2 cellular contexts compared by ENCODE assay signal in the genomic region with DNA sequence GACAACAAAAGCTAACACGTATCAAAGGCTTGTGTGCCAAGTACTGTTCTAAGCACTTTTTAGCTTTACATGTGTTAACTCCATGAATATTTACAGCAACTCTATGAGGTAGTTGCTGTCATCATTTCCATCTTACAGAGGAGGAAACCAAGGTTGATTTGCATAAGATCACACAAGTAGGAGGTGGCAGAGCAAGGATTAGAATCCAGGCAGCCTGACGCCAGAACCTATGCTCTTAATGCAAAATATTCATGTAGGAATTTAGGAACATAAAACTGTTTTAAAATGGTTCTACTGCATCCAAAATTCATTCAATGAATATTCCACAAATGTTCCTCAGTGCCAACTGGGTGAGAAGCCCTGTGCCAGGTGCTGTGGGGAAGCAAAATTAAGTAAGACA.
TF ChIP-seq lines count a peak whose summit lies in the region.

No MANE protein-coding gene starts in this region.

TF ChIP-seq in GM23338, 12 proteins besides CTCF, POLR2A, EP300 and RAD21:
- TF ChIP-seq, protein P1, sequence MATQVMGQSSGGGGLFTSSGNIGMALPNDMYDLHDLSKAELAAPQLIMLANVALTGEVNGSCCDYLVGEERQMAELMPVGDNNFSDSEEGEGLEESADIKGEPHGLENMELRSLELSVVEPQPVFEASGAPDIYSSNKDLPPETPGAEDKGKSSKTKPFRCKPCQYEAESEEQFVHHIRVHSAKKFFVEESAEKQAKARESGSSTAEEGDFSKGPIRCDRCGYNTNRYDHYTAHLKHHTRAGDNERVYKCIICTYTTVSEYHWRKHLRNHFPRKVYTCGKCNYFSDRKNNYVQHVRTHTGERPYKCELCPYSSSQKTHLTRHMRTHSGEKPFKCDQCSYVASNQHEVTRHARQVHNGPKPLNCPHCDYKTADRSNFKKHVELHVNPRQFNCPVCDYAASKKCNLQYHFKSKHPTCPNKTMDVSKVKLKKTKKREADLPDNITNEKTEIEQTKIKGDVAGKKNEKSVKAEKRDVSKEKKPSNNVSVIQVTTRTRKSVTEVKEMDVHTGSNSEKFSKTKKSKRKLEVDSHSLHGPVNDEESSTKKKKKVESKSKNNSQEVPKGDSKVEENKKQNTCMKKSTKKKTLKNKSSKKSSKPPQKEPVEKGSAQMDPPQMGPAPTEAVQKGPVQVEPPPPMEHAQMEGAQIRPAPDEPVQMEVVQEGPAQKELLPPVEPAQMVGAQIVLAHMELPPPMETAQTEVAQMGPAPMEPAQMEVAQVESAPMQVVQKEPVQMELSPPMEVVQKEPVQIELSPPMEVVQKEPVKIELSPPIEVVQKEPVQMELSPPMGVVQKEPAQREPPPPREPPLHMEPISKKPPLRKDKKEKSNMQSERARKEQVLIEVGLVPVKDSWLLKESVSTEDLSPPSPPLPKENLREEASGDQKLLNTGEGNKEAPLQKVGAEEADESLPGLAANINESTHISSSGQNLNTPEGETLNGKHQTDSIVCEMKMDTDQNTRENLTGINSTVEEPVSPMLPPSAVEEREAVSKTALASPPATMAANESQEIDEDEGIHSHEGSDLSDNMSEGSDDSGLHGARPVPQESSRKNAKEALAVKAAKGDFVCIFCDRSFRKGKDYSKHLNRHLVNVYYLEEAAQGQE (IDR thresholded peaks at IDR 0.05; ENCODE audit: unreplicated experiment) = no peak
- TF ChIP-seq NANOG (IDR thresholded peaks at IDR 0.05; ENCODE audit: borderline replicate concordance) (no peak), EZH2 (IDR thresholded peaks at IDR 0.05; ENCODE audit: low read depth, unreplicated experiment) (no peak), STAT1 (IDR thresholded peaks at IDR 0.05; ENCODE audit: unreplicated experiment) (no peak), ZNF114 (CRISPR knock-in tag; IDR thresholded peaks at IDR 0.05) (no peak)

TF ChIP-seq in SK-N-SH treated with all-trans-retinoic acid at 6 μM for 48 hours, 23 proteins besides CTCF, POLR2A, EP300 and RAD21 (continued from another document):
- TF ChIP-seq, protein P2, sequence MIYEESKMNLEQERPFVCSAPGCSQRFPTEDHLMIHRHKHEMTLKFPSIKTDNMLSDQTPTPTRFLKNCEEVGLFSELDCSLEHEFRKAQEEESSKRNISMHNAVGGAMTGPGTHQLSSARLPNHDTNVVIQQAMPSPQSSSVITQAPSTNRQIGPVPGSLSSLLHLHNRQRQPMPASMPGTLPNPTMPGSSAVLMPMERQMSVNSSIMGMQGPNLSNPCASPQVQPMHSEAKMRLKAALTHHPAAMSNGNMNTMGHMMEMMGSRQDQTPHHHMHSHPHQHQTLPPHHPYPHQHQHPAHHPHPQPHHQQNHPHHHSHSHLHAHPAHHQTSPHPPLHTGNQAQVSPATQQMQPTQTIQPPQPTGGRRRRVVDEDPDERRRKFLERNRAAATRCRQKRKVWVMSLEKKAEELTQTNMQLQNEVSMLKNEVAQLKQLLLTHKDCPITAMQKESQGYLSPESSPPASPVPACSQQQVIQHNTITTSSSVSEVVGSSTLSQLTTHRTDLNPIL (CRISPR knock-in tag; IDR thresholded peaks at IDR 0.05; ENCODE audit: low read depth) = no peak
- TF ChIP-seq ZFP3 (CRISPR knock-in tag; IDR thresholded peaks at IDR 0.05) (no peak), ZNF70 (CRISPR knock-in tag; IDR thresholded peaks at IDR 0.05) (no peak)
